In genomic region chr9:86925686-86926085, GRCh38 we compare ENCODE assay signal across 20 cellular contexts. TPM values are rescaled to one million over a fixed set of nuclear protein-coding genes. Genes with fewer than 3 reads are reported as not detected.
DNase-seq lines count a peak whose midpoint lies in the region; TF ChIP-seq lines count a peak whose summit lies in the region.
"Had no signal": no experiment of that assay in that cellular context is flagged by ENCODE, and none has a peak within 500 bp of the region (broad histone marks: within the 10 kb centered on the region; RNA-seq: fewer than 3 reads in every experiment).

No MANE protein-coding gene starts in this region.

- peaks cover 0 to 7% of the 10 kb centered on the region in 2 experiments; a peak in 3 of 4 replicates for H3K4me1 ChIP-seq in SK-N-SH (ENCODE audit: control insufficient read depth in 1 of 2, insufficient read depth in 2 of 2, low read depth in 1 of 2, low read length in 1 of 2)
- peaks cover 16% of the 10 kb centered on the region for H3K4me1 ChIP-seq in smooth muscle cell (ENCODE audit: low read depth)
- H3K4me1 ChIP-seq in colonic mucosa, result no peaks in the 10 kb centered on the region
- H3K4me1 ChIP-seq: breast epithelium, right atrium auricular region had no signal

- POLR2A ChIA-PET in SK-N-SH (lab: Yijun Ruan, JAX), result no interaction called here

- H4K20me1 ChIP-seq in SK-N-SH (ENCODE audit: insufficient read depth), result no peaks in the 10 kb centered on the region
- H4K20me1 ChIP-seq in smooth muscle cell (ENCODE audit: low read depth), result no peaks in the 10 kb centered on the region

- no peak for TF ChIP-seq RAD21 in SK-N-SH (IDR thresholded peaks at IDR 0.05; ENCODE audit: low read length)

- H3K79me2 ChIP-seq in SK-N-SH (ENCODE audit: insufficient read depth) (no peaks in the 10 kb centered on the region), smooth muscle cell (ENCODE audit: low read depth) (no peaks in the 10 kb centered on the region)

- no peak for TF ChIP-seq CTCF in SK-N-SH (IDR thresholded peaks at IDR 0.05)
- no peak for TF ChIP-seq CTCF in fibroblast of the aortic adventitia (IDR thresholded peaks at IDR 0.05; ENCODE audit: insufficient read depth, low read length)
- TF ChIP-seq CTCF in smooth muscle cell (IDR thresholded peaks at IDR 0.05; ENCODE audit: borderline replicate concordance, insufficient read depth, poor library complexity, severe bottlenecking), result no peak
- TF ChIP-seq CTCF in colonic mucosa (IDR thresholded peaks at IDR 0.05), result no peak

- CTCF ChIA-PET in SK-N-SH (lab: Yijun Ruan, JAX), result interaction anchor here (0.8 kb wide), 1 partner anchor 9 kb away, joined by 3 read pairs; no protein-coding TSS in a partner anchor

- H3K27ac ChIP-seq in SK-N-SH (ENCODE audit: low read depth in 2 of 2, low read length in 1 of 2), result peak overlapping the region in 1 of 2 experiments; percentile 41; a peak in 1 of 4 replicates
- no peak overlapping the region for H3K27ac ChIP-seq in smooth muscle cell (ENCODE audit: low read depth)
- no peak overlapping the region for H3K27ac ChIP-seq in colonic mucosa
- H3K27ac ChIP-seq: breast epithelium, HL-60, neutrophil, right atrium auricular region had no signal

- intact Hi-C loops in colonic mucosa (cut with DNase I), result no loop called here

- TF ChIP-seq EP300 in SK-N-SH (IDR thresholded peaks at IDR 0.05; ENCODE audit: borderline replicate concordance in 1 of 2, low read depth in 1 of 2, low read length in 1 of 2), result peak in 1 of 2 experiments; percentile 54; a peak in 1 of 4 replicates

- H3K4me3 ChIP-seq in SK-N-SH (ENCODE audit: low read depth in 2 of 2, low read length in 1 of 2) (no peak overlapping the region), fibroblast of the aortic adventitia (ENCODE audit: low read depth, low read length) (no peak overlapping the region), smooth muscle cell (no peak overlapping the region), colonic mucosa (no peak overlapping the region)
- H3K4me3 ChIP-seq: breast epithelium, mucosa of descending colon, right atrium auricular region had no signal

- no peaks in the 10 kb centered on the region for H3K9me3 ChIP-seq in SK-N-SH
- H3K9me3 ChIP-seq in smooth muscle cell (replicated peaks; ENCODE audit: low read depth), result no peaks in the 10 kb centered on the region
- no peaks in the 10 kb centered on the region for H3K9me3 ChIP-seq in colonic mucosa
- H3K9me3 ChIP-seq: breast epithelium, mucosa of descending colon, neutrophil, right atrium auricular region had no signal

- H3K9me2 ChIP-seq in SK-N-SH, result no peaks in the 10 kb centered on the region

- H2AFZ ChIP-seq in SK-N-SH (ENCODE audit: low read depth) (no peak overlapping the region), smooth muscle cell (ENCODE audit: low read depth) (no peak overlapping the region)

- 75% methylated on average over 1 of the region's 1 CpG for WGBS in SK-N-SH (ENCODE audit: low lambda C conversion rate)
- 83% methylated on average over 1 of the region's 1 CpG for WGBS in smooth muscle cell (ENCODE audit: low lambda C conversion rate)

- H3F3A ChIP-seq in SK-N-SH (replicated peaks; ENCODE audit: insufficient read depth), result no peaks in the 10 kb centered on the region
- H3F3A ChIP-seq in smooth muscle cell (ENCODE audit: low read depth), result no peaks in the 10 kb centered on the region

- H3K4me2 ChIP-seq in SK-N-SH (no peak overlapping the region), smooth muscle cell (peak overlapping the region; percentile 13)

- H3K9ac ChIP-seq in SK-N-SH, result no peak overlapping the region
- no peak overlapping the region for H3K9ac ChIP-seq in smooth muscle cell (ENCODE audit: low read depth)
- H3K9ac ChIP-seq in colonic mucosa (ENCODE audit: low read depth in 2 of 2, low read length in 2 of 2), result no peak overlapping the region

- H3K36me3 ChIP-seq in SK-N-SH (replicated peaks in 1 of 2; ENCODE audit: control insufficient read depth in 1 of 2, insufficient read depth in 2 of 2, low read length in 1 of 2), result no peaks in the 10 kb centered on the region
- H3K36me3 ChIP-seq in smooth muscle cell (ENCODE audit: low read depth), result no peaks in the 10 kb centered on the region
- H3K36me3 ChIP-seq in colonic mucosa, result no peaks in the 10 kb centered on the region
- H3K36me3 ChIP-seq: breast epithelium, neutrophil, right atrium auricular region had no signal

- H3K27me3 ChIP-seq in SK-N-SH (ENCODE audit: insufficient read depth) (no peaks in the 10 kb centered on the region), smooth muscle cell (ENCODE audit: low read depth) (no peaks in the 10 kb centered on the region), colonic mucosa (no peaks in the 10 kb centered on the region)
- H3K27me3 ChIP-seq: breast epithelium, right atrium auricular region had no signal

- DNase-seq in GM03348 (ENCODE audit: low spot score) (peak; percentile 76), SK-N-SH (no peak), fibroblast of the aortic adventitia (ENCODE audit: low read depth) (peak; percentile 63), smooth muscle cell (lab: John Stamatoyannopoulos, UW; ENCODE audit: unreplicated experiment) (no peak), colonic mucosa (no peak), iPS-NIHi7 (ENCODE audit: extremely low spot score) (no peak), NCI-H1105 (lab: John Stamatoyannopoulos, UW) (no peak)
- DNase-seq: activated naive CD8-positive, alpha-beta T cell treated with anti-CD3 and anti-CD28 coated beads for 36 hours; C1 segment of cervical spinal cord; DMS 273 treated with DMSO at 0.1 percent for 48 hours; GF-D8; mucosa of descending colon; NCI-H1930; NCI-H446 treated with DMSO at 0.1 percent for 48 hours; NK-92 treated with Interleukin-12 subunit alpha and Interleukin-12 subunit beta, amount 100 ng/mL, for 24 hours; T1000 had no signal

TF ChIP-seq in SK-N-SH, 30 proteins besides CTCF, POLR2A, EP300 and RAD21 (continues in another document):
- no peak for TF ChIP-seq TAF1 (IDR thresholded peaks at IDR 0.05; ENCODE audit: borderline replicate concordance, low read depth, low read length)
- TF ChIP-seq YY1 (IDR thresholded peaks at IDR 0.05; ENCODE audit: low read depth), result no peak
- no peak for TF ChIP-seq USF1 (IDR thresholded peaks at IDR 0.05; ENCODE audit: borderline replicate concordance, low read depth)
- no peak for TF ChIP-seq GATA2 (CRISPR knock-in tag; IDR thresholded peaks at IDR 0.05)
- no peak for TF ChIP-seq IRF3 (IDR thresholded peaks at IDR 0.05; ENCODE audit: low read depth, low read length)
- no peak for TF ChIP-seq FOXM1 (IDR thresholded peaks at IDR 0.05; ENCODE audit: low read depth)
- peak; percentile 44; the same call in 1 of the 2 replicates for TF ChIP-seq TEAD4 (IDR thresholded peaks at IDR 0.05; ENCODE audit: borderline replicate concordance, insufficient read depth)
- TF ChIP-seq NFIC (IDR thresholded peaks at IDR 0.05; ENCODE audit: borderline replicate concordance), result peak; percentile 36; the same call in 1 of the 2 replicates
- TF ChIP-seq FOSL2 (IDR thresholded peaks at IDR 0.05; ENCODE audit: borderline replicate concordance, low read depth), result no peak
- TF ChIP-seq MEF2A (IDR thresholded peaks at IDR 0.05; ENCODE audit: borderline replicate concordance, low read depth), result no peak
- 0 out of 2 replicates have a peak, but pooled peaks have one; percentile 14 for TF ChIP-seq POLR2AphosphoS5 (IDR thresholded peaks at IDR 0.05; ENCODE audit: low read depth, low read length)
- TF ChIP-seq JUND (IDR thresholded peaks at IDR 0.05), result peak; percentile 17; the same call in 1 of the 2 replicates
- TF ChIP-seq TCF12 (IDR thresholded peaks at IDR 0.05), result peak; percentile 83
- TF ChIP-seq PBX3 (IDR thresholded peaks at IDR 0.05), result no peak
- no peak for TF ChIP-seq RFX5 (IDR thresholded peaks at IDR 0.05; ENCODE audit: low read length)

RNA-seq across cellular contexts. Expression of gene GAS1, which starts 21.6 kb away (rescaled TPM):
- polyA plus RNA-seq in SK-N-SH (2012; rRNA removed) (37.8 and 38.9 TPM in 2 replicates), smooth muscle cell (72.5 and 134 TPM in 2 replicates)
- polyA plus RNA-seq in SK-N-SH (2012; cell fraction: cytosol; rRNA removed), result 31.7 and 34.2 TPM in 2 replicates
- polyA plus RNA-seq in SK-N-SH (2012; cell fraction: nucleus; rRNA removed), result 34.5 and 40.1 TPM in 2 replicates
- total RNA-seq in fibroblast of the aortic adventitia (ENCODE audit: low replicate concordance) (25.0 and 107 TPM in 2 replicates), smooth muscle cell (74.8 and 82.6 TPM in 2 replicates), colonic mucosa (1 to 10 TPM in 1 of 2 donors, under 1 TPM in 1; 0.74 to 2.4 TPM)

Comparison
In these comparisons a context has a peak if more than half of its experiments do, and no peak if none do; other contexts are left out.
1. DNase-seq: peak in GM03348 (single experiment) and fibroblast of the aortic adventitia (single experiment); none in SK-N-SH (single experiment), smooth muscle cell (single experiment), colonic mucosa (single experiment), iPS-NIHi7 (single experiment) and NCI-H1105 (single experiment).